8 cellular contexts compared by ENCODE assay signal in genomic region chr6:32843979-32844838, GRCh38. TPM values are rescaled to one million over a fixed set of nuclear protein-coding genes. Genes with fewer than 3 reads are reported as not detected.
DNase-seq lines count a peak whose midpoint lies in the region; ATAC-seq and TF ChIP-seq lines count a peak whose summit lies in the region.

TSS of gene PSMB8 (minus strand) at chr6:32844047. CDS start at chr6:32843996, 51 bp downstream.

- peaks cover 96% of the 10 kb centered on the region for H3K4me1 Mint-ChIP-seq in CD4-positive, alpha-beta T cell (ENCODE audit: low read depth)
- peaks cover 63% of the 10 kb centered on the region for H3K4me1 Mint-ChIP-seq in activated CD4-positive, alpha-beta memory T cell treated with anti-CD3 and anti-CD28 coated beads for 36 hours (ENCODE audit: low read depth)

- H3K9me3 Mint-ChIP-seq in CD4-positive, alpha-beta T cell = no peaks in the 10 kb centered on the region
- H3K9me3 Mint-ChIP-seq in activated CD4-positive, alpha-beta memory T cell treated with anti-CD3 and anti-CD28 coated beads for 36 hours = no peaks in the 10 kb centered on the region

- DNase-seq in CD4-positive, alpha-beta T cell = peak; percentile 94 to 99 (median 98)
- DNase-seq in NCI-H82 (lab: John Stamatoyannopoulos, UW) (peak; percentile 94), dorsolateral prefrontal cortex (peak; percentile 81 to 97 (median 94)), right lobe of liver (peak; percentile 97 to 98 (median 98))
- DNase-seq in activated CD4-positive, alpha-beta memory T cell treated with anti-CD3 and anti-CD28 coated beads for 36 hours = peak; percentile 99
- DNase-seq in stimulated activated CD4-positive, alpha-beta T cell treated with anti-CD3 and anti-CD28 coated beads, Interleukin-4, amount 100 ng/mL, for 24 hours = peak; percentile 99

- H3K27me3 ChIP-seq in CD4-positive, alpha-beta T cell (ENCODE audit: control insufficient read depth, insufficient read depth, low read length) = no peaks in the 10 kb centered on the region
- H3K27me3 ChIP-seq in dorsolateral prefrontal cortex (no peaks in the 10 kb centered on the region), right lobe of liver (no peaks in the 10 kb centered on the region)

- POLR2A ChIA-PET in CD4-positive, alpha-beta T cell (lab: Charles Lee) = interaction anchor here (0.7 to 11.2 kb wide), 36 partner anchors 9 to 1414 kb away, joined by 3 to 901 read pairs (median 4); partner anchors contain the start of genes BRD2, DDX39B, FKBPL and GPSM3
- POLR2A ChIA-PET in activated CD4-positive, alpha-beta memory T cell treated with anti-CD3 and anti-CD28 coated beads for 36 hours (lab: Charles Lee) = interaction anchor here (0.6 to 9.8 kb wide), 15 partner anchors 10 to 1105 kb away, joined by 3 to 313 read pairs (median 3); partner anchors contain the start of genes BRD2, MSH5, PSMB9 and TAP1

- H3K27me3 Mint-ChIP-seq in CD4-positive, alpha-beta T cell = no peaks in the 10 kb centered on the region
- no peaks in the 10 kb centered on the region for H3K27me3 Mint-ChIP-seq in activated CD4-positive, alpha-beta memory T cell treated with anti-CD3 and anti-CD28 coated beads for 36 hours

- H3K9me3 ChIP-seq in CD4-positive, alpha-beta T cell (ENCODE audit: control insufficient read depth, low read length) = no peaks in the 10 kb centered on the region
- H3K9me3 ChIP-seq in right lobe of liver = no peaks in the 10 kb centered on the region

- peak; percentile 79 for ATAC-seq in CD4-positive, alpha-beta T cell (ENCODE audit: poor library complexity)
- ATAC-seq in GM19438 (IDR thresholded peaks at IDR 0.05; ENCODE audit: low read depth, unreplicated experiment) (peak; percentile 63), HG03571 (IDR thresholded peaks at IDR 0.05; ENCODE audit: unreplicated experiment) (peak; percentile 57), right lobe of liver (peak; percentile 91 to 96 (median 94))

- peak; percentile 82 for TF ChIP-seq POLR2A in right lobe of liver (IDR thresholded peaks at IDR 0.05)

- H3K4me3 ChIP-seq in dorsolateral prefrontal cortex = peak within 1 kb of the TSS; percentile 52 to 88 (median 73)
- H3K4me3 ChIP-seq in right lobe of liver = peak within 1 kb of the TSS; percentile 79 to 96 (median 92)

- TF ChIP-seq CTCF in CD4-positive, alpha-beta T cell (IDR thresholded peaks at IDR 0.05) = no peak
- TF ChIP-seq CTCF in dorsolateral prefrontal cortex (IDR thresholded peaks at IDR 0.05 in 54 of 56, conservative IDR thresholded peaks at IDR 0.05 in 2 of 56; ENCODE audit: low read depth in 1 of 56, partially characterized antibody in 56 of 56) (peak in 46 of 56 donors; percentile 12 to 55 (median 32)), right lobe of liver (IDR thresholded peaks at IDR 0.05) (peak; percentile 10 to 22 (median 17))

- CTCF ChIA-PET in CD4-positive, alpha-beta T cell (lab: Charles Lee) = interaction anchor here (0.6 to 4.0 kb wide), 7 partner anchors 10 to 140 kb away, joined by 3 to 66 read pairs (median 5); partner anchors contain the start of genes HLA-DMB, PSMB9 and TAP1
- CTCF ChIA-PET in activated CD4-positive, alpha-beta memory T cell treated with anti-CD3 and anti-CD28 coated beads for 36 hours (lab: Charles Lee) = interaction anchor here (0.8 to 11.9 kb wide), 6 partner anchors 18 to 140 kb away, joined by 3 to 917 read pairs (median 7); partner anchors contain the start of genes HLA-DMA, PSMB9 and TAP1

- H3K27ac ChIP-seq in CD4-positive, alpha-beta T cell (ENCODE audit: low read depth, low read length) = peak within 1 kb of the TSS; percentile 99
- peak within 1 kb of the TSS; percentile 59 to 98 (median 89) for H3K27ac ChIP-seq in dorsolateral prefrontal cortex
- peak within 1 kb of the TSS; percentile 94 to 98 (median 96) for H3K27ac ChIP-seq in right lobe of liver

- peak within 1 kb of the TSS; percentile 99 for H3K27ac Mint-ChIP-seq in CD4-positive, alpha-beta T cell
- peak within 1 kb of the TSS; percentile 100 for H3K27ac Mint-ChIP-seq in activated CD4-positive, alpha-beta memory T cell treated with anti-CD3 and anti-CD28 coated beads for 36 hours

- intact Hi-C loops in CD4-positive, alpha-beta T cell (cut with DNase I, micrococcal nuclease) = loop anchor here (1.0 to 10.0 kb wide), 4 partner anchors 9 to 1401 kb away; partner anchors contain the start of genes HSD17B8 (in 1 of the 2), RING1 (in 1 of the 2), RXRB (in 1 of the 2) and SLC39A7 (in 1 of the 2)
- intact Hi-C loops in activated CD4-positive, alpha-beta memory T cell treated with anti-CD3 and anti-CD28 coated beads for 36 hours (cut with micrococcal nuclease) = loop anchor here (1.0 to 5.0 kb wide), 6 partner anchors 9 to 1107 kb away; partner anchors contain the start of genes CLIC1, CUTA, RING1 and RPS18
- intact Hi-C loops in dorsolateral prefrontal cortex (cut with DNase I) = no loop called here
- intact Hi-C loops in right lobe of liver (cut with DNase I) = no loop called here

- H3K4me3 Mint-ChIP-seq in CD4-positive, alpha-beta T cell = peak within 1 kb of the TSS; percentile 97
- H3K4me3 Mint-ChIP-seq in activated CD4-positive, alpha-beta memory T cell treated with anti-CD3 and anti-CD28 coated beads for 36 hours = peak within 1 kb of the TSS; percentile 97

- WGBS in right lobe of liver (ENCODE audit: insufficient coverage, low coverage, low lambda C conversion rate, missing lambda C conversion rate) = 1% methylated on average over 31 of the region's 40 CpGs

- peaks cover 93% of the 10 kb centered on the region for H3K36me3 Mint-ChIP-seq in CD4-positive, alpha-beta T cell (ENCODE audit: low read depth)
- peaks cover 90% of the 10 kb centered on the region for H3K36me3 Mint-ChIP-seq in activated CD4-positive, alpha-beta memory T cell treated with anti-CD3 and anti-CD28 coated beads for 36 hours

- peaks cover 5 to 40% (median 12%) of the 10 kb centered on the region in 4 donors for H3K36me3 ChIP-seq in right lobe of liver

- H3K4me1 ChIP-seq in right lobe of liver = peaks cover 0 to 34% (median 10%) of the 10 kb centered on the region in 4 donors

RNA-seq across cellular contexts. Expression of gene PSMB8, which starts in this region (rescaled TPM):
- total RNA-seq in CD4-positive, alpha-beta T cell = 100 to 1,000 TPM; 120 to 121 TPM
- total RNA-seq in activated CD4-positive, alpha-beta memory T cell treated with anti-CD3 and anti-CD28 coated beads for 36 hours = 100 to 1,000 TPM; 350 to 370 TPM
- 10 to 100 TPM in 101 of 120 experiments, 1 to 10 TPM in 19; 6.7 to 33.3 (median 13.1) TPM for total RNA-seq in dorsolateral prefrontal cortex
- 10 to 100 TPM; 34.7 to 66.3 (median 40.5) TPM for total RNA-seq in right lobe of liver

Comparison
In these comparisons a context has a peak if more than half of its experiments do, and no peak if none do; other contexts are left out.
1. Peak in every context shown above with its lines: DNase-seq, ATAC-seq, H3K4me3 ChIP-seq and H3K27ac ChIP-seq.
2. intact Hi-C loops: an anchor here in CD4-positive, alpha-beta T cell (1.0 to 10.0 kb wide) and activated CD4-positive, alpha-beta memory T cell treated with anti-CD3 and anti-CD28 coated beads for 36 hours (1.0 to 5.0 kb wide); none called in dorsolateral prefrontal cortex and right lobe of liver.